Comparison of ENCODE assay signal across 8 cellular contexts in the genomic region with DNA sequence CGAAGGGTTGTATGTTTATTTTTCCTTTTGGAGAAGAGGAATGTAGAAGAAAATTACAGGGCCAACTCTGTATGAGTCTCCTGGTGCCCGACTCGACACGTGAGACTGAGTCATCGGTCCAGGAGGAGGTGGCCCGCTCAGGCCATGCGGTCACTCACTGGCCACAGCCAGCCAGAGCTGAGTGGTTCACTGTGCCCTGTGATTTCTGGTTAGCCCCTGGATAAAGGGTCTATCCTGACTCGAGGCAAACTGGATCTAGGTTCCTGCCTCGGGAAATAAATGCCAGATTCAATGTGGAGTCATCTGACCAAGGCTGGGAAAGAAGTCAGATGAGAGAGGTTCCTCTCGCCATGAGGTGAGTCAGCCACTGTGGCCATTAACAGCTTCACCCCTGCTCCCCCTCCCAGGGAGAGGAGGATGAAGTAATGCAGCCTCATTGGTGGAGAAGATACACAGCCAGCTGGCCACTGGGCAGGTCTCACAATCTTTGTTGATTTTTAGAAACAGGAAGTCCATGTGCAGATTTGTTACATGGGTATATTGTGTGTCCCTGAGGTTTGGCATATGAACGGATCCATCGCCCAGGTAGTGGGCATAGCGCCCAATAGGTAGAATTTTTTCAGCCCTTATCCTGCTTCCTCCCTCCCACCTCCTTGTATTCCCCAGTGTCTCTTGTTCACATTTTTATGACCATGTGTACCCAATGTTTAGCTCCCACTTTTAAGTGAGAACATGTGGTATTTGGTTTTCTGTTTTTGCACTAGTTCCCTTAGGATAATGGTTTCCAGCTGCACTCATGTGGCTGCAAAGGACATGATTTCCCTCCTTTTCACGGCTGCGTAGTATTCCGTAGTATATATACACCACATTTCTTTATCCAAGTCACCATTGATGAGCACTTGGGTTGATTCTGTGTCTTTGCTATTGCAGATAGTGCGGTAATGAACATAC. TPM values are rescaled to one million over a fixed set of nuclear protein-coding genes. Genes with fewer than 3 reads are reported as not detected.
DNase-seq lines count a peak whose midpoint lies in the region; ATAC-seq and TF ChIP-seq lines count a peak whose summit lies in the region.
"Had no signal": no experiment of that assay in that cellular context is flagged by ENCODE, and none has a peak within 500 bp of the region (broad histone marks: within the 10 kb centered on the region; RNA-seq: fewer than 3 reads in every experiment).

No MANE protein-coding gene starts in this region.

- H3K4me3 ChIP-seq in MG63 = peak overlapping the region; percentile 9; the same call in 1 of the 2 replicates

- intact Hi-C loops in left colon (cut with DNase I, micrococcal nuclease) = no loop called here

- H3K27ac Mint-ChIP-seq in brain (peak overlapping the region; percentile 8 to 93 (median 78)), type B pancreatic cell (peak overlapping the region; percentile 34)
- H3K27ac Mint-ChIP-seq: IgD-negative memory B cell had no signal

- H3K9me3 Mint-ChIP-seq in brain = peaks cover 0 to 2% (median 0%) of the 10 kb centered on the region in 5 experiments
- H3K9me3 Mint-ChIP-seq in type B pancreatic cell = no peaks in the 10 kb centered on the region
- H3K9me3 Mint-ChIP-seq: IgD-negative memory B cell had no signal

- H3K36me3 Mint-ChIP-seq in brain (peaks cover 31% of the 10 kb centered on the region), type B pancreatic cell (peaks cover 23% of the 10 kb centered on the region)
- H3K36me3 Mint-ChIP-seq: IgD-negative memory B cell had no signal

- no peak overlapping the region for H3K4me3 Mint-ChIP-seq in brain
- no peak overlapping the region for H3K4me3 Mint-ChIP-seq in type B pancreatic cell
- H3K4me3 Mint-ChIP-seq: IgD-negative memory B cell had no signal

- H3K9me3 ChIP-seq in MG63 = no peaks in the 10 kb centered on the region

- ATAC-seq in left colon = peak; percentile 86

- H3K27me3 Mint-ChIP-seq in brain (no peaks in the 10 kb centered on the region), type B pancreatic cell (no peaks in the 10 kb centered on the region)

- H3K36me3 ChIP-seq in MG63 = peaks cover 72% of the 10 kb centered on the region

- no peaks in the 10 kb centered on the region for H3K27me3 ChIP-seq in MG63

- peaks cover 21% of the 10 kb centered on the region for H3K4me1 Mint-ChIP-seq in brain
- peaks cover 5% of the 10 kb centered on the region for H3K4me1 Mint-ChIP-seq in type B pancreatic cell (ENCODE audit: unreplicated experiment)

- peak; percentile 98 for DNase-seq in MG63
- peak; percentile 58 to 85 for DNase-seq in left colon
- no peak for DNase-seq in type B pancreatic cell (ENCODE audit: extremely low spot score, unreplicated experiment)
- DNase-seq in effector CD4-positive, alpha-beta T cell = no peak
- no peak for DNase-seq in inferior parietal cortex (ENCODE audit: extremely low spot score)
- no peak for DNase-seq in HuH-7 (ENCODE audit: low spot score)

- TF ChIP-seq CTCF in brain (conservative IDR thresholded peaks at IDR 0.05) (no peak), type B pancreatic cell (conservative IDR thresholded peaks at IDR 0.05) (no peak)

RNA-seq across cellular contexts. Expression of a gene that starts 21.7 kb away (rescaled TPM):
- total RNA-seq in MG63 (2014; rRNA removed; shearing (Covaris generic); ENCODE audit: low replicate concordance) = 16.3 and 33.4 TPM in 2 replicates
- 24.7 TPM for polyA plus RNA-seq in brain (ENCODE audit: insufficient read depth, low read depth, low replicate concordance)
- 10 to 100 TPM; 35.7 to 45.1 TPM for total RNA-seq in left colon
- 53.4 and 58.6 TPM in 2 replicates for total RNA-seq in type B pancreatic cell (ENCODE audit: low replicate concordance)

RNA-seq across cellular contexts. Expression of a gene that starts 40.7 kb away (rescaled TPM):
- total RNA-seq in MG63 (2014; rRNA removed; shearing (Covaris generic); ENCODE audit: low replicate concordance) = 0.67 TPM in 1 of 2 replicates, not detected in the other
- 0.20 TPM for polyA plus RNA-seq in brain (ENCODE audit: insufficient read depth, low read depth, low replicate concordance)
- total RNA-seq in left colon (1 to 10 TPM; 1.1 to 1.3 TPM), type B pancreatic cell (ENCODE audit: low replicate concordance) (3.8 and 4.4 TPM in 2 replicates)

Comparison
In these comparisons a context has a peak if more than half of its experiments do, and no peak if none do; other contexts are left out.
1. DNase-seq: peak in MG63 (single experiment) and left colon (2 of 2); none in type B pancreatic cell (single experiment), effector CD4-positive, alpha-beta T cell (single experiment), inferior parietal cortex (single experiment) and HuH-7 (single experiment).